ENCODE assay signal across 21 cellular contexts in the genomic region with DNA sequence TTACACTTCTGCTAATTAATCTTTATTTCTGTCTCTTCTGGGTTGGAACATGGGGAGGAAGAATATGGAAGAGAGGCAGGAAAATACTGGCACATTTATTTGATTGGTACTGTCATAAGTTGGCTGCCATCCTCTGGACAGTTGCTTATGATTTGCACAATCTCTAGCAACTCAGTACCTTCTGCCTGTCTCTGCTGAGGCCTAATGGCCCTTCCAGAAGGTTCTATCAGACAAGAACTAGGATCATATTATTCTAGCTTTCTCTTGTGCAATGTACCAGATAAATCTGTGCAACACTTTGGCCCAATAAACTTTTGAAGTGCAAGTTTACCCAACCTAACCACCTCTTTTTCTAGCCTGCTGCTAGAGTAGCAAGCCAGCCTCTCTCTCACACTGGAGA.
DNase-seq lines count a peak whose midpoint lies in the region; ATAC-seq and TF ChIP-seq lines count a peak whose summit lies in the region.
"Had no signal": no experiment of that assay in that cellular context is flagged by ENCODE, and none has a peak within 500 bp of the region (broad histone marks: within the 10 kb centered on the region; RNA-seq: fewer than 3 reads in every experiment).

No MANE protein-coding gene starts in this region.

- no peak overlapping the region for H2BK15ac ChIP-seq in mesendoderm (replicated peaks; ENCODE audit: low read depth)

- H3K79me2 ChIP-seq in mesendoderm (ENCODE audit: control insufficient read depth, insufficient read depth, low read length), result no peaks in the 10 kb centered on the region

- no peak for TF ChIP-seq POLR2A in heart left ventricle (IDR thresholded peaks at IDR 0.05)

- no peak for DNase-seq in right cardiac atrium
- DNase-seq in heart left ventricle, result no peak
- DNase-seq in fibroblast of gingiva (ENCODE audit: low read depth), result peak; percentile 52
- no peak for DNase-seq in sciatic nerve (ENCODE audit: low spot score)
- DNase-seq in NCI-H2227 (lab: John Stamatoyannopoulos, UW; ENCODE audit: unreplicated experiment), result no peak
- DNase-seq in HuH-7.5 (ENCODE audit: low spot score), result no peak
- no peak for DNase-seq in mesendoderm
- DNase-seq in T1000 (lab: John Stamatoyannopoulos, UW), result no peak
- DNase-seq: 8988T; CD8-positive, alpha-beta T cell; DND-41; GDM1; HCEC 1CT; KG1; NCI-H1436; NCI-H2029; NCI-H2171 treated with DMSO at 0.1 percent for 48 hours; NCI-H510A treated with DMSO at 0.1 percent for 48 hours; NCI-H82; PC-9 had no signal

- no peak overlapping the region for H2BK5ac ChIP-seq in mesendoderm (ENCODE audit: low read length)

- intact Hi-C loops in right cardiac atrium (cut with DNase I), result no loop called here
- intact Hi-C loops in heart left ventricle (cut with DNase I), result no loop called here
- intact Hi-C loops in sciatic nerve (cut with DNase I), result no loop called here

- no peak overlapping the region for H3K4me2 ChIP-seq in mesendoderm (ENCODE audit: low read length)
- H3K4me2 ChIP-seq: PC-9 had no signal

- H3K9me3 ChIP-seq in right cardiac atrium (ENCODE audit: control insufficient read depth, low read length) (no peaks in the 10 kb centered on the region), heart left ventricle (peaks cover 0 to 11% (median 0%) of the 10 kb centered on the region in 12 donors)

- H2AK5ac ChIP-seq in mesendoderm (ENCODE audit: low read length), result no peak overlapping the region

- peak; percentile 31 to 48 for ATAC-seq in right cardiac atrium
- no peak for ATAC-seq in heart left ventricle
- peak; percentile 66 for ATAC-seq in sciatic nerve
- ATAC-seq: CD8-positive, alpha-beta T cell; GM12878 had no signal

- H3K4ac ChIP-seq in mesendoderm (ENCODE audit: low read depth, low read length), result no peak overlapping the region

- H3K4me3 ChIP-seq in right cardiac atrium (ENCODE audit: low read length), result no peak overlapping the region
- H3K4me3 ChIP-seq in heart left ventricle, result no peak overlapping the region
- no peak overlapping the region for H3K4me3 ChIP-seq in mesendoderm (ENCODE audit: low read length)
- H3K4me3 ChIP-seq: GM12878, PC-9 had no signal

- H3K36me3 ChIP-seq in heart left ventricle, result no peaks in the 10 kb centered on the region
- H3K36me3 ChIP-seq in mesendoderm (ENCODE audit: control insufficient read depth, insufficient read depth, low read length), result no peaks in the 10 kb centered on the region

- TF ChIP-seq CTCF in heart left ventricle (IDR thresholded peaks at IDR 0.05), result no peak

- no peak overlapping the region for H4K8ac ChIP-seq in mesendoderm (ENCODE audit: low read depth, low read length)

- H3K4me1 ChIP-seq in right cardiac atrium (ENCODE audit: control insufficient read depth, insufficient read depth, low read length), result no peaks in the 10 kb centered on the region
- H3K4me1 ChIP-seq in heart left ventricle, result peaks cover 0 to 12% (median 0%) of the 10 kb centered on the region in 12 donors
- H3K4me1 ChIP-seq in mesendoderm (ENCODE audit: control insufficient read depth, low read depth, low read length), result no peaks in the 10 kb centered on the region

- H3K9ac ChIP-seq in mesendoderm (ENCODE audit: low read length), result no peak overlapping the region

- H2BK120ac ChIP-seq in mesendoderm (ENCODE audit: low read depth, low read length), result no peak overlapping the region

- no peak overlapping the region for H3K56ac ChIP-seq in mesendoderm (ENCODE audit: low read length)

- no peaks in the 10 kb centered on the region for H3K27me3 ChIP-seq in right cardiac atrium (ENCODE audit: control insufficient read depth, insufficient read depth)
- H3K27me3 ChIP-seq in heart left ventricle, result no peaks in the 10 kb centered on the region
- no peaks in the 10 kb centered on the region for H3K27me3 ChIP-seq in mesendoderm (ENCODE audit: insufficient read depth, low read length, poor library complexity)

- no peak overlapping the region for H4K5ac ChIP-seq in mesendoderm (ENCODE audit: low read length)

- H3K23ac ChIP-seq in mesendoderm (ENCODE audit: low read length), result no peak overlapping the region

- H3K79me1 ChIP-seq in mesendoderm (ENCODE audit: low read length), result no peaks in the 10 kb centered on the region

- no peak overlapping the region for H3K18ac ChIP-seq in mesendoderm (ENCODE audit: low read length)

- no peak overlapping the region for H3K27ac ChIP-seq in right cardiac atrium (ENCODE audit: low read length)
- H3K27ac ChIP-seq in heart left ventricle, result peak overlapping the region in 1 of 12 donors; percentile 61
- no peak overlapping the region for H3K27ac ChIP-seq in mesendoderm (ENCODE audit: low read depth, low read length)
- H3K27ac ChIP-seq: PC-9 had no signal

Comparison
In these comparisons a context has a peak if more than half of its experiments do, and no peak if none do; other contexts are left out.
1. ATAC-seq: peak in right cardiac atrium (2 of 2) and sciatic nerve (single experiment); none in heart left ventricle (0 of 4).